Comparison of ENCODE assay signal across 8 cellular contexts in the genomic region with DNA sequence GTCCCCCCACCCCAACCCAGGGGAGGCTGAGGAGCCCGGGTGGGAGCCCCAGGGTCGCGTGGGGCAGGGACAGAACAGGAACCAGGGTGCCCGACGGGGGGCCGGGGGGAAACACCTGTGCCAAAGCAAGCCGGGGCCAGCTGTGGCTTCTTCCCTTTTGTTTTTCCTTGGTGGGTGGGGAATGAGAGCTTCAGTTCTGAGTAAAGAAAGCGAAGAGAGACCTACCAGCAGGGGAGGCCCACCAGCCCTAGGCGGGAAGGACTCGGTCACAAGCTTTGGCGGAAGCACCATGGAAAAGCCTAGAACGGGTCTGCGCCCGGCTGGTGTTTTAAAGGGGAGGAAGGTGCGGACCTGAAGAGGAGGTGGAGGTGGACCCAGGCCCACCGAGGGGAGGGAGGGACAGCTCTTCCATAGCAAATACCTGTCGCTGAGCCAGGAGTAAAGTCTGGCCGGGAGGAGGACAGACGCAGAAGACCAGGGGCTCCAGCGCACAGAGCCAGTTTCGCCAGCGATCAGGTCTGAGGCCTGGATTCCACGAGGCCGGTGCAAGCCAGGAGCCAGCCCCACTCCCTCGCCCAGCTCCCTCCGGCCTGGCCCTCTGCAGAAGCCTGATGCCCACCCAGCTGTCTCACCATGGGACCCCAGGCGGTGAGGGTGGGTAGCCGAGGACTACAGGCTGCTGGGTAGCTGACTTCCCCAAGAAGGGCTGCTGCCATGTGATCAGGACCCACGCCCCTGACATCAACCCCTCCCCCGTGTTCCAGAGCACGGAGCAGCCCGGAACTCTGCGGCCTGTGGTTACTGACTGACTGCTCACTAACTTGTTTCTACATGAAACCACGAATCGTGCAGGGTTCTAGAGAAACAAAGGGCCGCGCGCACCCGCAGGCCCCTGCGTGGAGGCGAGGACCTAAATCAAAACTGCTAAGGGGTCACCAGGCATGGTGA. TPM values are rescaled to one million over a fixed set of nuclear protein-coding genes. Genes with fewer than 3 reads are reported as not detected.
A peak's percentile ranks its signal among the peaks of the same experiment; 100 is the strongest.
DNase-seq lines count a peak whose midpoint lies in the region; TF ChIP-seq lines count a peak whose summit lies in the region.

No MANE protein-coding gene starts in this region.

- peaks cover 25% of the 10 kb centered on the region for H3K36me3 Mint-ChIP-seq in HFFc6 (ENCODE audit: low read depth)
- H3K36me3 Mint-ChIP-seq in activated T-cell treated with anti-CD3 and anti-CD28 coated beads, Interleukin-2, amount 50 U/mL, for 24 hours (ENCODE audit: low read depth): peaks cover 79% of the 10 kb centered on the region

- H3K9me3 Mint-ChIP-seq in HFFc6: no peaks in the 10 kb centered on the region
- no peaks in the 10 kb centered on the region for H3K9me3 Mint-ChIP-seq in activated T-cell treated with anti-CD3 and anti-CD28 coated beads, Interleukin-2, amount 50 U/mL, for 24 hours

- H3K4me3 Mint-ChIP-seq in HFFc6: peak overlapping the region; percentile 67
- peak overlapping the region; percentile 90 for H3K4me3 Mint-ChIP-seq in activated T-cell treated with anti-CD3 and anti-CD28 coated beads, Interleukin-2, amount 50 U/mL, for 24 hours

- H3K4me3 ChIP-seq in fibroblast of pulmonary artery (replicated peaks; ENCODE audit: low read depth, low read length): peak overlapping the region; percentile 48
- H3K4me3 ChIP-seq in neutrophil (ENCODE audit: low read depth in 1 of 2, low read length in 1 of 2): peak overlapping the region; percentile 92 to 99
- H3K4me3 ChIP-seq in thyroid gland (replicated peaks in 1 of 3): peak overlapping the region in 2 of 3 donors; percentile 25 to 92

- no peaks in the 10 kb centered on the region for H3K9me3 ChIP-seq in neutrophil
- no peaks in the 10 kb centered on the region for H3K9me3 ChIP-seq in thyroid gland

- H3K4me1 ChIP-seq in neutrophil (ENCODE audit: control insufficient read depth in 1 of 2, insufficient read depth in 1 of 2, low read depth in 1 of 2, low read length in 1 of 2) (peaks cover 89 to 90% of the 10 kb centered on the region in 2 experiments), thyroid gland (peaks cover 85 to 87% of the 10 kb centered on the region in 2 donors)

- WGBS in thyroid gland, 2 donors: 59 to 63% methylated on average over 17 to 39 of the region's 41 CpGs

- intact Hi-C loops in thyroid gland (cut with DNase I): loop anchor here (5.0 kb wide), 1 partner anchor 59 kb away; the partner anchor contains the start of gene ZFP62

- no peak overlapping the region; the same call in 1 of the 2 replicates for H3K27ac Mint-ChIP-seq in HFFc6
- H3K27ac Mint-ChIP-seq in activated T-cell treated with anti-CD3 and anti-CD28 coated beads, Interleukin-2, amount 50 U/mL, for 24 hours: peak overlapping the region; percentile 100

- H3K27me3 ChIP-seq in neutrophil: no peaks in the 10 kb centered on the region
- H3K27me3 ChIP-seq in thyroid gland: no peaks in the 10 kb centered on the region

- DNase-seq in HFFc6 (no peak), NOMO-1 (lab: John Stamatoyannopoulos, UW; ENCODE audit: unreplicated experiment in 2 of 2) (peak; percentile 81 to 95), fibroblast of pulmonary artery (ENCODE audit: low read depth) (no peak), thyroid gland (peak in 1 of 2 donors; percentile 39), inferior parietal cortex (ENCODE audit: extremely low spot score) (no peak)
- DNase-seq in activated T-cell treated with anti-CD3 and anti-CD28 coated beads, Interleukin-2, amount 50 U/mL, for 24 hours: peak; percentile 89

- H3K36me3 ChIP-seq in neutrophil (peaks cover 14% of the 10 kb centered on the region), thyroid gland (no peaks in the 10 kb centered on the region)

- H3K27me3 Mint-ChIP-seq in HFFc6 (ENCODE audit: insufficient read depth): no peaks in the 10 kb centered on the region; the same call in 1 of the 2 replicates
- H3K27me3 Mint-ChIP-seq in activated T-cell treated with anti-CD3 and anti-CD28 coated beads, Interleukin-2, amount 50 U/mL, for 24 hours: no peaks in the 10 kb centered on the region

- H3K27ac ChIP-seq in neutrophil (peak overlapping the region; percentile 99), thyroid gland (peak overlapping the region; percentile 96 to 98 (median 97))

- TF ChIP-seq CTCF in GM12872 (IDR thresholded peaks at IDR 0.05; ENCODE audit: insufficient read depth, low read depth, low read length) (0 out of 3 replicates have a peak, but pooled peaks have one; percentile 15), HFFc6 (IDR thresholded peaks at IDR 0.05) (0 out of 2 replicates have a peak, but pooled peaks have one; percentile 19), fibroblast of pulmonary artery (IDR thresholded peaks at IDR 0.05; ENCODE audit: low read length, missing control alignments) (no peak), neutrophil (IDR thresholded peaks at IDR 0.05) (peak; percentile 53), thyroid gland (IDR thresholded peaks at IDR 0.05) (no peak)

- peak in 1 of 2 donors; percentile 15 for TF ChIP-seq POLR2A in thyroid gland (IDR thresholded peaks at IDR 0.05)

- peaks cover 74% of the 10 kb centered on the region for H3K4me1 Mint-ChIP-seq in HFFc6 (ENCODE audit: low read depth)
- H3K4me1 Mint-ChIP-seq in activated T-cell treated with anti-CD3 and anti-CD28 coated beads, Interleukin-2, amount 50 U/mL, for 24 hours (ENCODE audit: low read depth): peaks cover 81% of the 10 kb centered on the region

RNA-seq across cellular contexts. Expression of gene MGAT1, which starts 0.8 kb away (rescaled TPM):
- total RNA-seq in HFFc6 (2021; fragmentation: NEBNext Ultra II Directional; extraction: Animal tissue kit (Norgen Biotek cat#: 25700)): 100 to 1,000 TPM; 188 to 220 (median 206) TPM
- 100 to 1,000 TPM; 155 to 283 (median 200) TPM for total RNA-seq in thyroid gland

RNA-seq across cellular contexts. Expression of gene ZFP62, which starts 57.6 kb away (rescaled TPM):
- total RNA-seq in HFFc6 (2021; fragmentation: NEBNext Ultra II Directional; extraction: Animal tissue kit (Norgen Biotek cat#: 25700)): 10 to 100 TPM in 4 of 6 experiments, 1 to 10 TPM in 2; 9.6 to 12.1 (median 10.2) TPM
- 10 to 100 TPM; 41.1 to 58.9 (median 47.3) TPM for total RNA-seq in thyroid gland

Comparison
In these comparisons a context has a peak if more than half of its experiments do, and no peak if none do; other contexts are left out.
1. CTCF ChIP-seq: peak in GM12872 (single experiment), HFFc6 (single experiment) and neutrophil (single experiment); none in fibroblast of pulmonary artery (single experiment) and thyroid gland (0 of 6).
2. DNase-seq: peak in NOMO-1 (2 of 2) and activated T-cell treated with anti-CD3 and anti-CD28 coated beads, Interleukin-2, amount 50 U/mL, for 24 hours (single experiment); none in HFFc6 (single experiment), fibroblast of pulmonary artery (single experiment) and inferior parietal cortex (single experiment).
3. Peak in every context shown above with its lines, with median percentiles within 50 percentile points of each other: H3K4me3 ChIP-seq.